7 cellular contexts compared by ENCODE assay signal in the genomic region with DNA sequence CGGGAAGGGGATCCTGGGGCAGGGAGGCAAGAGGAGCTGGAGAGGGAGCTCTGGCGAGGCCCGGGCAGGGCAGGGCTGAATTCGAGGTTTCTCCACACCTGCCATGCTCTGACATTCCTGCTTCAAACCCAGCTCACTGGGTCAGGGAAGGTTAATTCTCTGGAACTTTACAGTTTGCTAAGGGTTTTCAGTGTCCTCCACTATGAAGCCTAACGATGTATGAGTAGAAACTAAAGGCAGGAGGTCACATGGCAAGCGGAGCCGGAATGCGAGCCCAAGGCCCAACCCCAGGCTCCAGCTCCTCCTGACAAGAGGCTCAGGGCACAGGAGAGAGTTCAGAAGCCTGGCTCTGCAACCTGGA. TPM values are rescaled to one million over a fixed set of nuclear protein-coding genes. Genes with fewer than 3 reads are reported as not detected.
DNase-seq lines count a peak whose midpoint lies in the region; ATAC-seq, FAIRE-seq and TF ChIP-seq lines count a peak whose summit lies in the region.

No MANE protein-coding gene starts in this region.

- H3K27ac Mint-ChIP-seq in GM23338 = no peak overlapping the region
- no peak overlapping the region for H3K27ac Mint-ChIP-seq in stimulated activated memory B cell treated with anti-CD40 and anti-IgM and Interleukin-4, amounts not matched to agents 10 μg/mL and 1 μg/mL and 100 μg/mL, for 72 hours

- no peak for ATAC-seq in GM23338
- peak; percentile 10 for ATAC-seq in stimulated activated memory B cell treated with anti-CD40 and anti-IgM and Interleukin-4, amounts not matched to agents 10 μg/mL and 1 μg/mL and 100 μg/mL, for 72 hours

- H3K4me1 ChIP-seq in GM23338 (ENCODE audit: insufficient read depth) = peaks cover 20% of the 10 kb centered on the region
- H3K4me1 ChIP-seq in kidney (ENCODE audit: control insufficient read depth in 1 of 2, insufficient read depth in 1 of 2, low read depth in 1 of 2, low read length in 2 of 2) = peaks cover 13 to 14% of the 10 kb centered on the region in 2 donors
- H3K4me1 ChIP-seq in HAP-1 = peaks cover 16% of the 10 kb centered on the region

- no peak overlapping the region for H2AFZ ChIP-seq in GM23338

- H3K9me3 ChIP-seq in kidney (ENCODE audit: control insufficient read depth in 1 of 2, low read length in 2 of 2) (no peaks in the 10 kb centered on the region), HAP-1 (no peaks in the 10 kb centered on the region)

- 0 out of 2 replicates have a peak overlapping the region, but pooled peaks have one; percentile 26 for H3K27ac ChIP-seq in GM23338 (ENCODE audit: low read depth)
- peak overlapping the region; percentile 62; the same call in 1 of the 2 replicates for H3K27ac ChIP-seq in VCaP
- H3K27ac ChIP-seq in kidney (ENCODE audit: low read depth in 2 of 2, low read length in 2 of 2) = no peak overlapping the region

- H3K9me3 Mint-ChIP-seq in GM23338 = no peaks in the 10 kb centered on the region; the same call in 2 of the 3 replicates
- H3K9me3 Mint-ChIP-seq in stimulated activated memory B cell treated with anti-CD40 and anti-IgM and Interleukin-4, amounts not matched to agents 10 μg/mL and 1 μg/mL and 100 μg/mL, for 72 hours = no peaks in the 10 kb centered on the region

- H3K36me3 ChIP-seq in GM23338 (ENCODE audit: insufficient read depth) (peaks cover 5% of the 10 kb centered on the region; the same call in 1 of the 2 replicates), kidney (ENCODE audit: control insufficient read depth in 1 of 2, insufficient read depth in 2 of 2, low read length in 2 of 2) (peaks cover 0 to 7% of the 10 kb centered on the region in 2 donors), HAP-1 (replicated peaks) (no peaks in the 10 kb centered on the region; the same call in 1 of the 2 replicates)

- in situ Hi-C loops in HAP-1 (cut with MboI; ENCODE audit: low sequenced_read_pairs) = no loop called here

- no peaks in the 10 kb centered on the region for H3K9me2 ChIP-seq in GM23338 (ENCODE audit: insufficient read depth)

- H3K27me3 ChIP-seq in GM23338 (ENCODE audit: insufficient read depth) (peaks cover 46% of the 10 kb centered on the region), HAP-1 (ENCODE audit: low read depth) (no peaks in the 10 kb centered on the region)

- TF ChIP-seq CTCF in GM23338 (conservative IDR thresholded peaks at IDR 0.05; ENCODE audit: low read depth in 2 of 2) (no peak; a peak in 1 of 4 replicates), VCaP (conservative IDR thresholded peaks at IDR 0.05) (peak; percentile 41), kidney (IDR thresholded peaks at IDR 0.05; ENCODE audit: borderline replicate concordance, extremely low read depth, insufficient read depth) (no peak)

- H3F3A ChIP-seq in GM23338 (replicated peaks; ENCODE audit: low read depth) = peaks cover 15% of the 10 kb centered on the region; the same call in 1 of the 2 replicates

- no peak for FAIRE-seq in kidney (lab: Jason Lieb, UNC)

- no peaks in the 10 kb centered on the region; the same call in 1 of the 2 replicates for H4K20me1 ChIP-seq in GM23338 (replicated peaks; ENCODE audit: insufficient read depth)

- peak overlapping the region; percentile 90 for H3K4me2 ChIP-seq in GM23338

- no peak overlapping the region for H3K4me3 Mint-ChIP-seq in GM23338
- no peak overlapping the region for H3K4me3 Mint-ChIP-seq in stimulated activated memory B cell treated with anti-CD40 and anti-IgM and Interleukin-4, amounts not matched to agents 10 μg/mL and 1 μg/mL and 100 μg/mL, for 72 hours

- H3K27me3 Mint-ChIP-seq in GM23338 (ENCODE audit: insufficient read depth, low read depth, poor library complexity) = peaks cover 57% of the 10 kb centered on the region
- peaks cover 38% of the 10 kb centered on the region for H3K27me3 Mint-ChIP-seq in stimulated activated memory B cell treated with anti-CD40 and anti-IgM and Interleukin-4, amounts not matched to agents 10 μg/mL and 1 μg/mL and 100 μg/mL, for 72 hours

- DNase-seq in GM23338 (ENCODE audit: low spot score) (no peak), kidney (no peak), NCI-H2029 treated with DMSO at 0.1 percent for 48 hours (lab: John Stamatoyannopoulos, UW) (no peak), NCI-H146 (lab: John Stamatoyannopoulos, UW) (no peak), HAP-1 (ENCODE audit: low spot score in 2 of 2) (no peak)

- H3K4me3 ChIP-seq in GM23338 (peak overlapping the region; percentile 68; the same call in 1 of the 2 replicates), kidney (ENCODE audit: low read length in 2 of 2) (no peak overlapping the region), HAP-1 (no peak overlapping the region)

- peak overlapping the region; percentile 17 to 55 for H3K9ac ChIP-seq in kidney (ENCODE audit: low read length in 2 of 2)

- H3K79me2 ChIP-seq in GM23338 (replicated peaks; ENCODE audit: insufficient read depth) = no peaks in the 10 kb centered on the region

- peaks cover 31% of the 10 kb centered on the region for H3K4me1 Mint-ChIP-seq in GM23338
- H3K4me1 Mint-ChIP-seq in stimulated activated memory B cell treated with anti-CD40 and anti-IgM and Interleukin-4, amounts not matched to agents 10 μg/mL and 1 μg/mL and 100 μg/mL, for 72 hours = peaks cover 41% of the 10 kb centered on the region

- intact Hi-C loops in kidney (cut with DNase I) = loop anchor here (5.0 kb wide), 1 partner anchor 105 kb away; the partner anchor contains the start of gene GFAP

- H3K36me3 Mint-ChIP-seq in GM23338 (ENCODE audit: low read depth) = peaks cover 3% of the 10 kb centered on the region
- H3K36me3 Mint-ChIP-seq in stimulated activated memory B cell treated with anti-CD40 and anti-IgM and Interleukin-4, amounts not matched to agents 10 μg/mL and 1 μg/mL and 100 μg/mL, for 72 hours = peaks cover 14% of the 10 kb centered on the region

TF ChIP-seq in GM23338, 12 proteins besides CTCF, POLR2A, EP300 and RAD21 (continues in another document):
- TF ChIP-seq JUNB (IDR thresholded peaks at IDR 0.05; ENCODE audit: unreplicated experiment) = no peak

RNA-seq across cellular contexts. Expression of gene DCAKD, which starts 29.2 kb away (rescaled TPM):
- total RNA-seq in GM23338 (2014; rRNA removed; shearing (Covaris generic)) = 51.3 and 57.2 TPM in 2 replicates
- polyA plus RNA-seq in GM23338 (2016; fragmentation: Nextera tagmentation; extraction: Ambion mirVana) (23.7 and 28.7 TPM in 2 replicates), kidney (ENCODE audit: insufficient read depth, low read depth, low replicate concordance) (27.5 TPM)
- 34.9 TPM for total RNA-seq in kidney

RNA-seq across cellular contexts. Expression of gene NMT1, which starts 38.8 kb away (rescaled TPM):
- 80.9 and 95.6 TPM in 2 replicates for total RNA-seq in GM23338 (2014; rRNA removed; shearing (Covaris generic))
- 298 and 327 TPM in 2 replicates for polyA plus RNA-seq in GM23338 (2016; fragmentation: Nextera tagmentation; extraction: Ambion mirVana)
- total RNA-seq in kidney = 98.5 TPM
- polyA plus RNA-seq in kidney (ENCODE audit: insufficient read depth, low read depth, low replicate concordance) = 72.3 TPM

RNA-seq across cellular contexts. Expression of gene C1QL1, which starts 54.2 kb away (rescaled TPM):
- total RNA-seq in GM23338 (2014; rRNA removed; shearing (Covaris generic)) = 4.9 and 14.4 TPM in 2 replicates
- polyA plus RNA-seq in GM23338 (2016; fragmentation: Nextera tagmentation; extraction: Ambion mirVana) (4.3 and 6.8 TPM in 2 replicates), kidney (ENCODE audit: insufficient read depth, low read depth, low replicate concordance) (25.4 TPM)
- 0.76 TPM for total RNA-seq in kidney

Comparison
In these comparisons a context has a peak if more than half of its experiments do, and no peak if none do; other contexts are left out.
1. H3K27ac ChIP-seq: peak in GM23338 (single experiment) and VCaP (single experiment); none in kidney (0 of 2).